In genomic region chr5:172616730-172617129, GRCh38 we compare ENCODE assay signal across 14 cellular contexts. TPM values are rescaled to one million over a fixed set of nuclear protein-coding genes. Genes with fewer than 3 reads are reported as not detected.
DNase-seq lines count a peak whose midpoint lies in the region; ATAC-seq and TF ChIP-seq lines count a peak whose summit lies in the region.
"Had no signal": no experiment of that assay in that cellular context is flagged by ENCODE, and none has a peak within 500 bp of the region (broad histone marks: within the 10 kb centered on the region; RNA-seq: fewer than 3 reads in every experiment).

No MANE protein-coding gene starts in this region.

- H3K4me3 ChIP-seq in right cardiac atrium (ENCODE audit: low read length) (no peak overlapping the region), upper lobe of right lung (no peak overlapping the region), MG63 (no peak overlapping the region)
- H3K4me3 ChIP-seq: BLaER1, lung, tibial artery had no signal

- ATAC-seq in right cardiac atrium (peak; percentile 91 to 96), upper lobe of right lung (peak; percentile 42)

- H3K27me3 ChIP-seq in right cardiac atrium (ENCODE audit: control insufficient read depth, insufficient read depth) (no peaks in the 10 kb centered on the region), upper lobe of right lung (no peaks in the 10 kb centered on the region), MG63 (peaks cover 6% of the 10 kb centered on the region; the same call in 1 of the 2 replicates)
- H3K27me3 ChIP-seq: BLaER1, tibial artery had no signal

- no peak overlapping the region for H3K4me3 Mint-ChIP-seq in nephron progenitor cell

- H3K4me1 ChIP-seq in right cardiac atrium (ENCODE audit: control insufficient read depth, insufficient read depth, low read length) (no peaks in the 10 kb centered on the region), upper lobe of right lung (no peaks in the 10 kb centered on the region)

- DNase-seq in brain pericyte (ENCODE audit: low read depth, low spot score) (peak; percentile 61), right cardiac atrium (peak; percentile 86 to 90 (median 87)), nephron progenitor cell (peak; percentile 30), upper lobe of right lung (no peak), MG63 (no peak), NCI-H2196 (lab: John Stamatoyannopoulos, UW; ENCODE audit: unreplicated experiment) (no peak)
- no peak for DNase-seq in stimulated activated CD4-positive, alpha-beta T cell treated with anti-CD3 and anti-CD28 coated beads, Interleukin-4, amount 100 ng/mL, for 24 hours
- no peak for DNase-seq in stimulated activated naive CD4-positive, alpha-beta T cell (lab: John Stamatoyannopoulos, UW)
- DNase-seq: DMS79, NCI-H2081 had no signal

- peaks cover 19% of the 10 kb centered on the region for H3K4me1 Mint-ChIP-seq in nephron progenitor cell

- intact Hi-C loops in right cardiac atrium (cut with DNase I) = no loop called here
- intact Hi-C loops in upper lobe of right lung (cut with DNase I) = no loop called here

- no peaks in the 10 kb centered on the region for H3K9me3 ChIP-seq in right cardiac atrium (ENCODE audit: control insufficient read depth, low read length)
- H3K9me3 ChIP-seq in upper lobe of right lung = no peaks in the 10 kb centered on the region
- 0 out of 2 replicates have a peak, but pooled peaks cover 3% of the 10 kb centered on the region for H3K9me3 ChIP-seq in MG63

- 53% methylated on average over 16 of the region's 16 CpGs for WGBS in right cardiac atrium

- peak overlapping the region; percentile 76 for H3K27ac ChIP-seq in right cardiac atrium (ENCODE audit: low read length)
- H3K27ac ChIP-seq in upper lobe of right lung = no peak overlapping the region
- H3K27ac ChIP-seq: BLaER1, tibial artery had no signal

- H3K9me3 Mint-ChIP-seq in nephron progenitor cell = peaks cover 29% of the 10 kb centered on the region
- H3K9me3 Mint-ChIP-seq: activated T-helper 2 cell treated with anti-CD3 and anti-CD28 coated beads, Interferon-gamma antibody, Interleukin-2, Interleukin-4, amounts not matched to agents 10 μg/mL and 5 μg/mL and 100 μg/mL, durations not matched to agents 14 hours and 24 hours and 36 hours had no signal

- H3K27ac Mint-ChIP-seq in nephron progenitor cell = no peak overlapping the region
- H3K27ac Mint-ChIP-seq: activated T-helper 2 cell treated with anti-CD3 and anti-CD28 coated beads, Interferon-gamma antibody, Interleukin-2, Interleukin-4, amounts not matched to agents 10 μg/mL and 5 μg/mL and 100 μg/mL, durations not matched to agents 14 hours and 24 hours and 36 hours had no signal

- TF ChIP-seq CTCF in nephron progenitor cell (IDR thresholded peaks at IDR 0.05) (no peak), upper lobe of right lung (IDR thresholded peaks at IDR 0.05) (no peak)

- H3K36me3 ChIP-seq in upper lobe of right lung (no peaks in the 10 kb centered on the region), MG63 (no peaks in the 10 kb centered on the region)
- H3K36me3 ChIP-seq: BLaER1, tibial artery had no signal

- no peaks in the 10 kb centered on the region for H3K27me3 Mint-ChIP-seq in nephron progenitor cell (ENCODE audit: low read depth, poor library complexity)

- H3K36me3 Mint-ChIP-seq in nephron progenitor cell (ENCODE audit: low read depth) = no peaks in the 10 kb centered on the region

RNA-seq across cellular contexts. Expression of gene NEURL1B, which starts 24.3 kb away (rescaled TPM):
- 10 to 100 TPM; 13.2 to 23.1 (median 18.1) TPM for total RNA-seq in right cardiac atrium
- polyA plus RNA-seq in right cardiac atrium = 16.7 TPM
- total RNA-seq in upper lobe of right lung = 25.0 TPM
- total RNA-seq in MG63 (2014; rRNA removed; shearing (Covaris generic); ENCODE audit: low replicate concordance) = 6.3 and 10.1 TPM in 2 replicates

Comparison
In these comparisons a context has a peak if more than half of its experiments do, and no peak if none do; other contexts are left out.
1. DNase-seq: peak in brain pericyte (single experiment), right cardiac atrium (3 of 3) and nephron progenitor cell (single experiment); none in upper lobe of right lung (single experiment), stimulated activated CD4-positive, alpha-beta T cell treated with anti-CD3 and anti-CD28 coated beads, Interleukin-4, amount 100 ng/mL, for 24 hours (single experiment), MG63 (single experiment), NCI-H2196 (single experiment) and stimulated activated naive CD4-positive, alpha-beta T cell (0 of 6).